ENCODE assay signal across 11 cellular contexts in genomic region chr6:24861934-24862333, GRCh38.
DNase-seq lines count a peak whose midpoint lies in the region; ATAC-seq and TF ChIP-seq lines count a peak whose summit lies in the region.
"Had no signal": no experiment of that assay in that cellular context is flagged by ENCODE, and none has a peak within 500 bp of the region (broad histone marks: within the 10 kb centered on the region; RNA-seq: fewer than 3 reads in every experiment).

No MANE protein-coding gene starts in this region.

- TF ChIP-seq CTCF in DOHH2 (IDR thresholded peaks at IDR 0.05; ENCODE audit: low read depth, low read length, poor library complexity, severe bottlenecking) = no peak
- TF ChIP-seq CTCF in thyroid gland (IDR thresholded peaks at IDR 0.05) = no peak

- peak overlapping the region; percentile 96 for H3K27ac ChIP-seq in DOHH2 (ENCODE audit: low read depth, low read length)
- no peak overlapping the region for H3K27ac ChIP-seq in thyroid gland

- DNase-seq in UCSD-AML1 (lab: John Stamatoyannopoulos, UW; ENCODE audit: unreplicated experiment) (peak; percentile 15), left ventricle myocardium superior (no peak), COLO668 (lab: John Stamatoyannopoulos, UW; ENCODE audit: unreplicated experiment) (no peak), thyroid gland (no peak), G401 (ENCODE audit: low spot score) (no peak)
- DNase-seq: COR-L47, NCI-H2171 treated with DMSO at 0.1 percent for 48 hours had no signal

- peaks cover 86% of the 10 kb centered on the region for H3F3A ChIP-seq in DOHH2 (ENCODE audit: control insufficient read depth, insufficient read depth)

- H3K4me2 ChIP-seq in DOHH2 (ENCODE audit: low read length) = peak overlapping the region; percentile 87

- H3K9me3 ChIP-seq in DOHH2 (ENCODE audit: control insufficient read depth, insufficient read depth, low read length) (no peaks in the 10 kb centered on the region), thyroid gland (no peaks in the 10 kb centered on the region)
- H3K9me3 ChIP-seq: HAP-1 had no signal

- intact Hi-C loops in left ventricle myocardium superior (cut with micrococcal nuclease) (no loop called here), thyroid gland (cut with DNase I) (no loop called here)

- ATAC-seq in GM19324 (IDR thresholded peaks at IDR 0.05; ENCODE audit: low FRiP score, unreplicated experiment) (peak; percentile 64), HG03064 (IDR thresholded peaks at IDR 0.05; ENCODE audit: low read depth, unreplicated experiment) (peak; percentile 77), left ventricle myocardium superior (no peak)

- H3K36me3 ChIP-seq in DOHH2 (ENCODE audit: control insufficient read depth, low read length) (peaks cover 92% of the 10 kb centered on the region), thyroid gland (no peaks in the 10 kb centered on the region)
- H3K36me3 ChIP-seq: HAP-1 had no signal

- H4K20me1 ChIP-seq in DOHH2 (ENCODE audit: control insufficient read depth, insufficient read depth, low read depth, low read length) = no peaks in the 10 kb centered on the region

- no peaks in the 10 kb centered on the region for H3K9me2 ChIP-seq in DOHH2 (replicated peaks; ENCODE audit: control insufficient read depth, low read length)

- in situ Hi-C loops in G401 (cut with HindIII; ENCODE audit: low sequenced_read_pairs) = no loop called here

- H3K27me3 ChIP-seq in DOHH2 (ENCODE audit: control insufficient read depth, low read length) (no peaks in the 10 kb centered on the region), thyroid gland (no peaks in the 10 kb centered on the region)

- no peak for TF ChIP-seq POLR2A in thyroid gland (IDR thresholded peaks at IDR 0.05)

- WGBS in thyroid gland, 2 donors = 84 to 92% methylated on average over 2 of the region's 2 CpGs

- H3K4me1 ChIP-seq in DOHH2 (ENCODE audit: control insufficient read depth, low read length) (peaks cover 100% of the 10 kb centered on the region), thyroid gland (peaks cover 12 to 31% of the 10 kb centered on the region in 2 donors)
- H3K4me1 ChIP-seq: HAP-1 had no signal

- peak overlapping the region; percentile 62 for H3K4me3 ChIP-seq in DOHH2 (ENCODE audit: low read length)
- no peak overlapping the region for H3K4me3 ChIP-seq in thyroid gland (replicated peaks in 1 of 3)
- H3K4me3 ChIP-seq: HAP-1 had no signal

- peaks cover 16% of the 10 kb centered on the region for H3K79me2 ChIP-seq in DOHH2 (ENCODE audit: control insufficient read depth, low read length)
